Comparison of ENCODE assay signal across 8 cellular contexts in the genomic region with DNA sequence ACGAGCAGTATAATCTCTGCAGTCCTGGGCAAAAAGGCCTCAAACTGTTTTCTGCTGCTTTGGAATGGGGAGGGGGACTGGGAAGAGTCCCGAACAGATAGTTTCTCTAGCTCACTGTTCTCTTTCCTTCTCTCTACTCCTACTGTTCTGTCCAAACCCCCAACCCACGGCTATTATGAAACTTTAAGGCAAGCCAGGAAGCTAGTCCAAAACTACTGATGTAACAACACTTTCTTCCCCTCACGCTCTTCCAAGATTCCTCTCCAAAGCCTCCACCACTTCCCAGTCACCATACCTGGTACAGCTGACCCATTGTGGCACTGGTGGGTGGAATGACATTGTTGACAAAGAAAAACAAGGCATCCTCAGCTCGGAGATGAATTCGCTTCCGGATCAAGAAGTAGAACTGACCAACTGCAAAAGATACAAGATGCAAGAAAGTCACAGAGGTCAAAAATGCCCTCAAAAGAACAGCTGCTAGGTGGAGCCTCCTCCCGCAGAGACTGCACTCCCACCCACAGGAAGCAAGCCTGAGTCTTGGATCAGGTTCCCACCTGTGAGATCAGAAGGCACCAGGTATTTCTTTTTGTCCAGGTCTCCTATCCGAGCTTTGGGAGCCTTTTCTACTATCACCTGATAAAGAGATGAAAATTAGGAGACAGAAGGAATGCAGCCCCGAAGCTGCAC. TPM values are rescaled to one million over a fixed set of nuclear protein-coding genes. Genes with fewer than 3 reads are reported as not detected.
DNase-seq lines count a peak whose midpoint lies in the region; ATAC-seq and TF ChIP-seq lines count a peak whose summit lies in the region.

No MANE protein-coding gene starts in this region.

- H3K36me3 ChIP-seq in stomach = peaks cover 29 to 49% (median 45%) of the 10 kb centered on the region in 4 donors

- CTCF ChIA-PET in activated CD8-positive, alpha-beta T cell treated with anti-CD3 and anti-CD28 coated beads for 36 hours (lab: Charles Lee) = interaction anchor here (0.7 to 7.2 kb wide), 3 partner anchors 10 to 55 kb away, joined by 4 to 41 read pairs (median 4); partner anchors contain the start of genes ACADVL and DLG4

- no peak for TF ChIP-seq POLR2A in stomach (IDR thresholded peaks at IDR 0.05)

- H3K9me3 Mint-ChIP-seq in activated CD8-positive, alpha-beta T cell treated with anti-CD3 and anti-CD28 coated beads for 36 hours = no peaks in the 10 kb centered on the region

- no peaks in the 10 kb centered on the region for H3K27me3 ChIP-seq in stomach

- ATAC-seq in activated CD8-positive, alpha-beta T cell treated with anti-CD3 and anti-CD28 coated beads for 36 hours = no peak
- ATAC-seq in HG03354 (IDR thresholded peaks at IDR 0.05; ENCODE audit: poor library complexity, severe bottlenecking, unreplicated experiment) = no peak
- no peak for ATAC-seq in GM19452 (IDR thresholded peaks at IDR 0.05; ENCODE audit: unreplicated experiment)

- TF ChIP-seq EP300 in stomach (IDR thresholded peaks at IDR 0.05) = no peak

- H3K27me3 Mint-ChIP-seq in activated CD8-positive, alpha-beta T cell treated with anti-CD3 and anti-CD28 coated beads for 36 hours = no peaks in the 10 kb centered on the region

- H3K4me1 ChIP-seq in stomach = peaks cover 26 to 47% (median 42%) of the 10 kb centered on the region in 4 donors

- H3K9me3 ChIP-seq in iPS-18c (ENCODE audit: control insufficient read depth, insufficient read depth, low read length) (no peaks in the 10 kb centered on the region), stomach (no peaks in the 10 kb centered on the region)

- POLR2A ChIA-PET in activated CD8-positive, alpha-beta T cell treated with anti-CD3 and anti-CD28 coated beads for 36 hours (lab: Charles Lee) = interaction anchor here (0.7 to 15.6 kb wide), 7 partner anchors 8 to 334 kb away, joined by 3 to 261 read pairs (median 4); partner anchors contain the start of genes ACADVL, CTDNEP1, DLG4 and ELP5

- DNase-seq in NCI-H146 (lab: John Stamatoyannopoulos, UW) (peak; percentile 48), NCI-H146 treated with DMSO at 0.1 percent for 48 hours (lab: John Stamatoyannopoulos, UW; ENCODE audit: unreplicated experiment) (no peak), stomach (no peak), foreskin melanocyte (no peak)
- no peak for DNase-seq in activated CD8-positive, alpha-beta T cell treated with anti-CD3 and anti-CD28 coated beads for 36 hours

- intact Hi-C loops in activated CD8-positive, alpha-beta T cell treated with anti-CD3 and anti-CD28 coated beads for 36 hours (cut with micrococcal nuclease) = no loop called here
- intact Hi-C loops in stomach (cut with DNase I; ENCODE audit: low total_unique reads) = no loop called here

- H3K36me3 Mint-ChIP-seq in activated CD8-positive, alpha-beta T cell treated with anti-CD3 and anti-CD28 coated beads for 36 hours (ENCODE audit: low read depth) = peaks cover 26% of the 10 kb centered on the region

- H3K4me3 Mint-ChIP-seq in activated CD8-positive, alpha-beta T cell treated with anti-CD3 and anti-CD28 coated beads for 36 hours = peak overlapping the region; percentile 82

- peak overlapping the region; percentile 97 for H3K27ac Mint-ChIP-seq in activated CD8-positive, alpha-beta T cell treated with anti-CD3 and anti-CD28 coated beads for 36 hours

- H3K27ac ChIP-seq in stomach = peak overlapping the region; percentile 94 to 99 (median 97)

- H3K4me3 ChIP-seq in iPS-18c (ENCODE audit: insufficient read depth, low read depth, low read length) (peak overlapping the region; percentile 97), stomach (peak overlapping the region; percentile 77 to 97 (median 82))

- TF ChIP-seq CTCF in activated CD8-positive, alpha-beta T cell treated with anti-CD3 and anti-CD28 coated beads for 36 hours (IDR thresholded peaks at IDR 0.05) = no peak
- no peak for TF ChIP-seq CTCF in stomach (IDR thresholded peaks at IDR 0.05)

- peaks cover 38% of the 10 kb centered on the region for H3K4me1 Mint-ChIP-seq in activated CD8-positive, alpha-beta T cell treated with anti-CD3 and anti-CD28 coated beads for 36 hours (ENCODE audit: low read depth)

- 23 to 28% (median 26%) methylated on average over 10 of the region's 10 CpGs for WGBS in stomach, 5 donors

RNA-seq across cellular contexts. Expression of gene GABARAP, which starts 1.1 kb away (rescaled TPM):
- total RNA-seq in activated CD8-positive, alpha-beta T cell treated with anti-CD3 and anti-CD28 coated beads for 36 hours = 100 to 1,000 TPM; 104 to 118 TPM
- 100 to 1,000 TPM; 111 to 419 (median 206) TPM for total RNA-seq in stomach
- 1,000 to 10,000 TPM in 1 of 3 donors, 100 to 1,000 TPM in 2; 773 to 1,252 (median 934) TPM for polyA plus RNA-seq in stomach

RNA-seq across cellular contexts. Expression of gene PHF23, which starts 1.9 kb away (rescaled TPM):
- total RNA-seq in activated CD8-positive, alpha-beta T cell treated with anti-CD3 and anti-CD28 coated beads for 36 hours = 10 to 100 TPM; 17.8 to 24.4 TPM
- 10 to 100 TPM in 3 of 5 donors, 1 to 10 TPM in 2; 5.2 to 26.2 (median 14.0) TPM for total RNA-seq in stomach
- polyA plus RNA-seq in stomach = 10 to 100 TPM; 21.3 to 27.2 (median 21.5) TPM

RNA-seq across cellular contexts. Expression of gene DVL2, which starts 6.9 kb away (rescaled TPM):
- total RNA-seq in activated CD8-positive, alpha-beta T cell treated with anti-CD3 and anti-CD28 coated beads for 36 hours = 10 to 100 TPM; 50.0 to 53.6 TPM
- 100 to 1,000 TPM in 1 of 5 donors, 10 to 100 TPM in 4; 16.9 to 114 (median 19.7) TPM for total RNA-seq in stomach
- 10 to 100 TPM; 12.1 to 14.5 (median 14.5) TPM for polyA plus RNA-seq in stomach

RNA-seq across cellular contexts. Expression of gene CTDNEP1, which starts 10.3 kb away (rescaled TPM):
- total RNA-seq in activated CD8-positive, alpha-beta T cell treated with anti-CD3 and anti-CD28 coated beads for 36 hours = 100 to 1,000 TPM; 159 to 160 TPM
- 10 to 100 TPM; 23.9 to 82.8 (median 54.0) TPM for total RNA-seq in stomach
- 10 to 100 TPM; 71.8 to 85.1 (median 75.9) TPM for polyA plus RNA-seq in stomach

RNA-seq across cellular contexts. Expression of gene ELP5, which starts 10.8 kb away (rescaled TPM):
- total RNA-seq in activated CD8-positive, alpha-beta T cell treated with anti-CD3 and anti-CD28 coated beads for 36 hours = 10 to 100 TPM; 80.2 to 85.4 TPM
- total RNA-seq in stomach = 10 to 100 TPM in 3 of 5 donors, 1 to 10 TPM in 1, not detected in 1; 8.4 to 19.5 (median 13.6) TPM
- polyA plus RNA-seq in stomach = 10 to 100 TPM; 24.4 to 45.2 (median 28.5) TPM
